13 cellular contexts compared by ENCODE assay signal in genomic region chr5:137091473-137091872, GRCh38.
DNase-seq lines count a peak whose midpoint lies in the region; ATAC-seq and TF ChIP-seq lines count a peak whose summit lies in the region.
"Had no signal": no experiment of that assay in that cellular context is flagged by ENCODE, and none has a peak within 500 bp of the region (broad histone marks: within the 10 kb centered on the region; RNA-seq: fewer than 3 reads in every experiment).

No MANE protein-coding gene starts in this region.

- ATAC-seq in GM19324 (IDR thresholded peaks at IDR 0.05; ENCODE audit: low FRiP score, unreplicated experiment), result no peak
- no peak for ATAC-seq in GM18861 (IDR thresholded peaks at IDR 0.05; ENCODE audit: unreplicated experiment)
- ATAC-seq: activated CD8-positive, alpha-beta T cell treated with anti-CD3 and anti-CD28 coated beads, Interleukin-2, amount 10 ng/mL, durations not matched to agents 7 days and 5 days had no signal

- H3K36me3 Mint-ChIP-seq in osteocyte (ENCODE audit: unreplicated experiment), result peaks cover 3% of the 10 kb centered on the region

- no peak for TF ChIP-seq CTCF in osteocyte (IDR thresholded peaks at IDR 0.05)

- peak; percentile 35 for DNase-seq in NCI-H2171 treated with DMSO at 0.1 percent for 48 hours (lab: John Stamatoyannopoulos, UW)
- no peak for DNase-seq in NCI-H2171 (lab: John Stamatoyannopoulos, UW)
- DNase-seq in NCI-H2196 (lab: John Stamatoyannopoulos, UW; ENCODE audit: unreplicated experiment), result peak; percentile 48
- peak; percentile 23 for DNase-seq in dedifferentiated amniotic fluid mesenchymal stem cell (ENCODE audit: extremely low spot score)
- DNase-seq in osteocyte (ENCODE audit: extremely low spot score, unreplicated experiment), result no peak
- no peak for DNase-seq in epidermal melanocyte (ENCODE audit: insufficient read length, low spot score)
- DNase-seq: activated CD8-positive, alpha-beta T cell treated with anti-CD3 and anti-CD28 coated beads, Interleukin-2, amount 10 ng/mL, durations not matched to agents 7 days and 5 days; erythroblast; stimulated activated CD4-positive, alpha-beta T cell treated with anti-CD3 and anti-CD28 coated beads, Interleukin-4, amount 100 ng/mL, for 24 hours; stimulated activated naive CD4-positive, alpha-beta T cell; T-helper 9 cell had no signal

- H3K27me3 Mint-ChIP-seq in osteocyte (ENCODE audit: unreplicated experiment), result no peaks in the 10 kb centered on the region

- H3K9me3 Mint-ChIP-seq in osteocyte (ENCODE audit: unreplicated experiment), result no peaks in the 10 kb centered on the region

- H3K27ac Mint-ChIP-seq in osteocyte (ENCODE audit: unreplicated experiment), result peak overlapping the region; percentile 5
- H3K27ac Mint-ChIP-seq: activated CD8-positive, alpha-beta T cell treated with anti-CD3 and anti-CD28 coated beads, Interleukin-2, amount 10 ng/mL, durations not matched to agents 7 days and 5 days had no signal

- no peak overlapping the region for H3K4me3 Mint-ChIP-seq in osteocyte (ENCODE audit: unreplicated experiment)
- H3K4me3 Mint-ChIP-seq: activated CD8-positive, alpha-beta T cell treated with anti-CD3 and anti-CD28 coated beads, Interleukin-2, amount 10 ng/mL, durations not matched to agents 7 days and 5 days had no signal

- H3K4me1 Mint-ChIP-seq in osteocyte (ENCODE audit: unreplicated experiment), result peaks cover 21% of the 10 kb centered on the region

Comparison
In these comparisons a context has a peak if more than half of its experiments do, and no peak if none do; other contexts are left out.
1. DNase-seq: peak in NCI-H2171 treated with DMSO at 0.1 percent for 48 hours (single experiment), NCI-H2196 (single experiment) and dedifferentiated amniotic fluid mesenchymal stem cell (single experiment); none in NCI-H2171 (single experiment), osteocyte (single experiment) and epidermal melanocyte (single experiment).